ENCODE assay signal across 14 cellular contexts in the genomic region with DNA sequence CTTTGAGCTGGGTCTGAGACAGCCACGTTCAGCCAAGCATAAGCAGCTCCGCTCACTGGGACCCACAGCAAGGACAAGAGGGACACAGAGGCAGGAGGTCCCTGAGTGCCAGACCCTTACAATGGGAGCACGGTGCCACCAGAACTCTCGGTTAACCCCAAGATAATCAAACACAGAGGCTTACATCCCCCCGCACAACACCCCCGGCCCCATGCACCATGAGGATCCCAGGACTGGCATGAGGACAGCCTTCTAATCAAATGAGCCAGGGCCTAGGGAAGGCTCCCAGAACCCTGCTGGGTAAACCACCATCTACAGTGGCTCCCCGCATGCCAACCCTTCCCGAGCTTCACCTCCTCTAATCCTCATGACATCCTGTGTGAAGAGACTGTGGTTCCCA. TPM values are rescaled to one million over a fixed set of nuclear protein-coding genes. Genes with fewer than 3 reads are reported as not detected.
A peak's percentile ranks its signal among the peaks of the same experiment; 100 is the strongest.
DNase-seq lines count a peak whose midpoint lies in the region; ATAC-seq and TF ChIP-seq lines count a peak whose summit lies in the region.
"Had no signal": no experiment of that assay in that cellular context is flagged by ENCODE, and none has a peak within 500 bp of the region (broad histone marks: within the 10 kb centered on the region; RNA-seq: fewer than 3 reads in every experiment).

No MANE protein-coding gene starts in this region.

- H3K56ac ChIP-seq in H9 (ENCODE audit: insufficient read length, low read depth, low read length), result no peak overlapping the region

- H3K27ac ChIP-seq in H9 (ENCODE audit: insufficient read length, low read depth, low read length) (no peak overlapping the region), HUES6 (ENCODE audit: low read depth, low read length) (peak overlapping the region; percentile 86; the same call in 1 of the 2 replicates), iPS-18a (ENCODE audit: low read length) (peak overlapping the region; percentile 20), smooth muscle cell (ENCODE audit: low read depth) (peak overlapping the region; percentile 15)
- H3K27ac ChIP-seq: C4-2B, GM23248 had no signal

- H3K27me3 ChIP-seq in H9 (ENCODE audit: insufficient read depth, low read length), result no peaks in the 10 kb centered on the region
- no peaks in the 10 kb centered on the region for H3K27me3 ChIP-seq in HUES6 (ENCODE audit: control insufficient read depth, insufficient read depth, low read length)
- no peaks in the 10 kb centered on the region for H3K27me3 ChIP-seq in iPS-18a (ENCODE audit: control insufficient read depth, insufficient read depth, low read length)
- H3K27me3 ChIP-seq in smooth muscle cell (ENCODE audit: low read depth), result no peaks in the 10 kb centered on the region
- H3K27me3 ChIP-seq: BE2C had no signal

- no peak for TF ChIP-seq CTCF in H9 (conservative IDR thresholded peaks at IDR 0.05)
- no peak for TF ChIP-seq CTCF in smooth muscle cell (IDR thresholded peaks at IDR 0.05; ENCODE audit: borderline replicate concordance, insufficient read depth, poor library complexity, severe bottlenecking)

- H3K4me1 ChIP-seq in H9 (ENCODE audit: insufficient read depth, low read length) (peaks cover 30% of the 10 kb centered on the region; the same call in 1 of the 2 replicates), HUES6 (ENCODE audit: control insufficient read depth, insufficient read depth, low read length) (peaks cover 93% of the 10 kb centered on the region), iPS-18a (ENCODE audit: control insufficient read depth, low read depth, low read length) (peaks cover 90% of the 10 kb centered on the region), smooth muscle cell (ENCODE audit: low read depth) (peaks cover 43% of the 10 kb centered on the region)
- H3K4me1 ChIP-seq: BE2C had no signal

- no peak overlapping the region for H2BK120ac ChIP-seq in H9 (ENCODE audit: low read depth, low read length, poor library complexity, severe bottlenecking)

- H3K27ac Mint-ChIP-seq in H9, result peak overlapping the region; percentile 43 to 93 (median 85); a peak in 3 of 7 replicates

- H2BK5ac ChIP-seq in H9 (ENCODE audit: insufficient read length, low read length), result no peak overlapping the region

- H2BK20ac ChIP-seq in H9 (ENCODE audit: low read depth, low read length, poor library complexity, severe bottlenecking), result no peak overlapping the region

- no peak overlapping the region; the same call in 1 of the 2 replicates for H3K14ac ChIP-seq in H9 (ENCODE audit: insufficient read depth, low read length)

- no peak overlapping the region for H2AFZ ChIP-seq in H9 (ENCODE audit: low read length)
- no peak overlapping the region for H2AFZ ChIP-seq in smooth muscle cell (ENCODE audit: low read depth)
- H2AFZ ChIP-seq: GM23248 had no signal

- intact Hi-C loops in sciatic nerve (cut with DNase I), result no loop called here

- no peaks in the 10 kb centered on the region for H3K27me3 Mint-ChIP-seq in H9 (ENCODE audit: low read depth)

- H3T11ph ChIP-seq in H9 (ENCODE audit: low read length), result no peak overlapping the region

- no peaks in the 10 kb centered on the region; a peak in 1 of 5 replicates for H3K9me3 Mint-ChIP-seq in H9
- H3K9me3 Mint-ChIP-seq: CD4-positive, alpha-beta memory T cell had no signal

- no peak for ATAC-seq in sciatic nerve
- ATAC-seq: A549, GM12878 had no signal

- no peak overlapping the region for H3K18ac ChIP-seq in H9 (ENCODE audit: insufficient read length, low read depth, low read length)

- H3K79me2 ChIP-seq in H9 (ENCODE audit: insufficient read depth, low read length) (peaks cover 36% of the 10 kb centered on the region; the same call in 1 of the 2 replicates), smooth muscle cell (ENCODE audit: low read depth) (peaks cover 98% of the 10 kb centered on the region)

- peaks cover 17% of the 10 kb centered on the region for H3K79me1 ChIP-seq in H9 (ENCODE audit: insufficient read depth, low read depth, low read length, poor library complexity, severe bottlenecking)

- H3K4me2 ChIP-seq in H9 (ENCODE audit: insufficient read depth, insufficient read length, low read length) (no peak overlapping the region), smooth muscle cell (no peak overlapping the region)
- H3K4me2 ChIP-seq: A549 had no signal

- H3K9me3 ChIP-seq in H9 (ENCODE audit: control insufficient read depth, low read depth, low read length), result no peaks in the 10 kb centered on the region
- no peaks in the 10 kb centered on the region; the same call in 1 of the 2 replicates for H3K9me3 ChIP-seq in HUES6 (ENCODE audit: control insufficient read depth, insufficient read depth, low read depth, low read length)
- no peaks in the 10 kb centered on the region for H3K9me3 ChIP-seq in iPS-18a (ENCODE audit: control insufficient read depth, low read depth, low read length)
- no peaks in the 10 kb centered on the region for H3K9me3 ChIP-seq in smooth muscle cell (replicated peaks; ENCODE audit: low read depth)
- H3K9me3 ChIP-seq: A549, BE2C, HAP-1 had no signal

- peaks cover 28 to 38% (median 29%) of the 10 kb centered on the region in 3 experiments for H3K36me3 Mint-ChIP-seq in H9 (ENCODE audit: insufficient read depth in 1 of 3, low read depth in 3 of 3)
- H3K36me3 Mint-ChIP-seq: CD4-positive, alpha-beta memory T cell had no signal

- H4K20me1 ChIP-seq in H9 (ENCODE audit: control insufficient read depth, insufficient read depth, insufficient read length) (peaks cover 3% of the 10 kb centered on the region), smooth muscle cell (ENCODE audit: low read depth) (peaks cover 99% of the 10 kb centered on the region)

- H2AK5ac ChIP-seq in H9 (ENCODE audit: insufficient read length, low read length), result no peak overlapping the region

- H2BK12ac ChIP-seq in H9 (ENCODE audit: insufficient read length, low read depth, low read length), result no peak overlapping the region

- no peak overlapping the region; a peak in 2 of 5 replicates for H3K4me3 Mint-ChIP-seq in H9
- H3K4me3 Mint-ChIP-seq: CD4-positive, alpha-beta memory T cell had no signal

- H3K4me3 ChIP-seq in HUES6 (ENCODE audit: low read depth, low read length) (no peak overlapping the region), iPS-18a (ENCODE audit: low read length) (no peak overlapping the region), smooth muscle cell (no peak overlapping the region)
- H3K4me3 ChIP-seq: A549, GM12878, GM23248, HAP-1 had no signal

- H3K36me3 ChIP-seq in HUES6 (ENCODE audit: control insufficient read depth, insufficient read depth, low read length) (peaks cover 28% of the 10 kb centered on the region), iPS-18a (ENCODE audit: control insufficient read depth, low read depth, low read length) (peaks cover 14% of the 10 kb centered on the region), smooth muscle cell (ENCODE audit: low read depth) (no peaks in the 10 kb centered on the region)
- H3K36me3 ChIP-seq: BE2C, HAP-1 had no signal

- DNase-seq in H9 (no peak), smooth muscle cell (lab: John Stamatoyannopoulos, UW; ENCODE audit: unreplicated experiment) (no peak), NCI-H1436 (lab: John Stamatoyannopoulos, UW) (no peak), sciatic nerve (ENCODE audit: low spot score) (no peak)
- DNase-seq: BE2C; CD4-positive, alpha-beta memory T cell; DMS79; GM23248 had no signal

- no CpG with 5 or more reads among the region's 8 CpGs for WGBS in H9 (ENCODE audit: extremely low coverage, insufficient read length, low lambda C conversion rate)
- 90% methylated on average over 8 of the region's 8 CpGs for WGBS in smooth muscle cell (ENCODE audit: low lambda C conversion rate)

- peaks cover 84 to 91% of the 10 kb centered on the region in 2 experiments for H3K4me1 Mint-ChIP-seq in H9
- H3K4me1 Mint-ChIP-seq: CD4-positive, alpha-beta memory T cell had no signal

- no peak overlapping the region for H4K5ac ChIP-seq in H9 (ENCODE audit: insufficient read length, low read depth, low read length)

- H4K91ac ChIP-seq in H9 (ENCODE audit: insufficient read length, low read depth, low read length), result no peak overlapping the region

- H4K8ac ChIP-seq in H9 (replicated peaks; ENCODE audit: insufficient read length, low read depth, low read length), result no peak overlapping the region

- H3K9ac ChIP-seq in H9 (ENCODE audit: extremely low read depth, insufficient read length, low read length) (no peak overlapping the region), HUES6 (ENCODE audit: low read length) (no peak overlapping the region), iPS-18a (ENCODE audit: low read length) (no peak overlapping the region), smooth muscle cell (ENCODE audit: low read depth) (no peak overlapping the region)
- H3K9ac ChIP-seq: GM23248 had no signal

- no peak overlapping the region for H3K4ac ChIP-seq in H9 (ENCODE audit: low read depth, low read length)

- H3K23ac ChIP-seq in H9 (ENCODE audit: insufficient read length, low read depth, low read length), result no peak overlapping the region

- H3F3A ChIP-seq in smooth muscle cell (ENCODE audit: low read depth), result peaks cover 22% of the 10 kb centered on the region

- no peak overlapping the region for H2BK15ac ChIP-seq in H9 (ENCODE audit: low read depth, low read length)

- no peaks in the 10 kb centered on the region for H3K23me2 ChIP-seq in H9 (ENCODE audit: insufficient read length, low read depth, low read length, poor library complexity, severe bottlenecking)

RNA-seq across cellular contexts. Expression of gene GFPT2, which starts 7.4 kb away (rescaled TPM):
- total RNA-seq in H9 (2021) (85.0 and 89.8 TPM in 2 replicates), smooth muscle cell (137 and 168 TPM in 2 replicates), sciatic nerve (39.8 TPM)
- polyA plus RNA-seq in smooth muscle cell, result 163 and 243 TPM in 2 replicates

RNA-seq across cellular contexts. Expression of gene MAPK9, which starts 53.9 kb away (rescaled TPM):
- total RNA-seq in H9 (2021), result 38.6 and 39.7 TPM in 2 replicates
- 40.9 and 43.4 TPM in 2 replicates for total RNA-seq in smooth muscle cell
- polyA plus RNA-seq in smooth muscle cell, result 34.8 and 36.0 TPM in 2 replicates
- 34.4 TPM for total RNA-seq in sciatic nerve
